In genomic region chr17:44350733-44351226, GRCh38 we compare ENCODE assay signal across 8 cellular contexts. TPM values are rescaled to one million over a fixed set of nuclear protein-coding genes. Genes with fewer than 3 reads are reported as not detected.
A peak's percentile ranks its signal among the peaks of the same experiment; 100 is the strongest.
DNase-seq lines count a peak whose midpoint lies in the region; ATAC-seq lines count a peak whose summit lies in the region.

No MANE protein-coding gene starts in this region.

- no peak overlapping the region for H3K27ac ChIP-seq in naive thymus-derived CD4-positive, alpha-beta T cell (ENCODE audit: low read depth, low read length)

- no peak overlapping the region for H3K4me3 ChIP-seq in naive thymus-derived CD4-positive, alpha-beta T cell (ENCODE audit: low read length)

- intact Hi-C loops in naive thymus-derived CD4-positive, alpha-beta T cell (cut with micrococcal nuclease) = loop anchor here (1.0 kb wide), 2 partner anchors 140 to 406 kb away; no protein-coding TSS in a partner anchor

- no peaks in the 10 kb centered on the region for H3K9me3 ChIP-seq in naive thymus-derived CD4-positive, alpha-beta T cell (ENCODE audit: control insufficient read depth in 2 of 3, low read length in 3 of 3)

- ATAC-seq in naive thymus-derived CD4-positive, alpha-beta T cell = peak; percentile 72

- peaks cover 0 to 13% (median 0%) of the 10 kb centered on the region in 3 experiments for H3K36me3 ChIP-seq in naive thymus-derived CD4-positive, alpha-beta T cell (ENCODE audit: control insufficient read depth in 2 of 3, insufficient read depth in 3 of 3, low read length in 3 of 3)

- POLR2A ChIA-PET in naive thymus-derived CD4-positive, alpha-beta T cell (lab: Charles Lee) = interaction anchor here (1.7 kb wide), 2 partner anchors 134 to 141 kb away, joined by 5 to 6 read pairs; no protein-coding TSS in a partner anchor

- peak overlapping the region in 1 of 10 donors; percentile 17 for H3K4me3 Mint-ChIP-seq in naive thymus-derived CD4-positive, alpha-beta T cell

- no peaks in the 10 kb centered on the region for H3K27me3 ChIP-seq in naive thymus-derived CD4-positive, alpha-beta T cell (ENCODE audit: control insufficient read depth in 2 of 2, insufficient read depth in 2 of 2, low read length in 2 of 2)

- peaks cover 0 to 10% (median 0%) of the 10 kb centered on the region in 5 donors for H3K27me3 Mint-ChIP-seq in naive thymus-derived CD4-positive, alpha-beta T cell

- peaks cover 5 to 18% (median 12%) of the 10 kb centered on the region in 7 donors for H3K4me1 Mint-ChIP-seq in naive thymus-derived CD4-positive, alpha-beta T cell

- peaks cover 0 to 4% (median 0%) of the 10 kb centered on the region in 5 donors for H3K36me3 Mint-ChIP-seq in naive thymus-derived CD4-positive, alpha-beta T cell

- no peak overlapping the region for H3K27ac Mint-ChIP-seq in naive thymus-derived CD4-positive, alpha-beta T cell

- H3K9me3 Mint-ChIP-seq in naive thymus-derived CD4-positive, alpha-beta T cell = no peaks in the 10 kb centered on the region

- peaks cover 4 to 6% of the 10 kb centered on the region in 2 donors for H3K4me1 ChIP-seq in naive thymus-derived CD4-positive, alpha-beta T cell (ENCODE audit: control insufficient read depth in 2 of 2, insufficient read depth in 2 of 2, low read length in 2 of 2)

- CTCF ChIA-PET in naive thymus-derived CD4-positive, alpha-beta T cell (lab: Charles Lee) = interaction anchor here (0.6 to 1.6 kb wide), 8 partner anchors 9 to 181 kb away, joined by 3 to 4 read pairs (median 3); partner anchors contain the start of gene TMUB2

- DNase-seq in activated gamma-delta T cell treated with Interleukin-2 at 50 U/mL for 16 hours (peak; percentile 66), activated gamma-delta T cell (lab: John Stamatoyannopoulos, UW) (no peak), NCI-H748 treated with DMSO at 0.1 percent for 48 hours (lab: John Stamatoyannopoulos, UW) (peak; percentile 27), epidermal melanocyte (ENCODE audit: insufficient read length, low spot score) (peak; percentile 86), NCI-H226 (no peak)
- peak in 2 of 3 experiments; percentile 45 to 56 for DNase-seq in activated CD8-positive, alpha-beta memory T cell treated with anti-CD3 and anti-CD28 coated beads for 48 hours (ENCODE audit: low read depth in 2 of 3, low spot score in 2 of 3)
- DNase-seq in naive thymus-derived CD4-positive, alpha-beta T cell = peak; percentile 49 to 76 (median 70)
- peak; percentile 57 for DNase-seq in stimulated activated naive CD4-positive, alpha-beta T cell treated with Interleukin-2 at 50 U/mL for 16 hours (lab: John Stamatoyannopoulos, UW)

RNA-seq across cellular contexts. Expression of gene GRN, which starts 5.7 kb away (rescaled TPM):
- total RNA-seq in naive thymus-derived CD4-positive, alpha-beta T cell = 100 to 1,000 TPM in 1 of 5 experiments, 10 to 100 TPM in 4; 49.5 to 374 (median 52.2) TPM
- polyA plus RNA-seq in naive thymus-derived CD4-positive, alpha-beta T cell = 10 to 100 TPM; 52.2 to 58.7 TPM

RNA-seq across cellular contexts. Expression of gene FAM171A2, which starts 12.9 kb away (rescaled TPM):
- total RNA-seq in naive thymus-derived CD4-positive, alpha-beta T cell = under 1 TPM; 0.24 to 0.78 (median 0.39) TPM
- polyA plus RNA-seq in naive thymus-derived CD4-positive, alpha-beta T cell = under 1 TPM; 0.11 to 0.16 TPM

RNA-seq across cellular contexts. Expression of gene SLC25A39, which starts 26.2 kb away (rescaled TPM):
- total RNA-seq in naive thymus-derived CD4-positive, alpha-beta T cell = 100 to 1,000 TPM in 3 of 5 experiments, 10 to 100 TPM in 2; 75.4 to 107 (median 101) TPM
- 100 to 1,000 TPM; 122 to 155 TPM for polyA plus RNA-seq in naive thymus-derived CD4-positive, alpha-beta T cell

RNA-seq across cellular contexts. Expression of gene ITGA2B, which starts 38.7 kb away (rescaled TPM):
- total RNA-seq in naive thymus-derived CD4-positive, alpha-beta T cell = 10 to 100 TPM in 1 of 5 experiments, 1 to 10 TPM in 1, under 1 TPM in 3; 0.43 to 19.7 (median 0.67) TPM
- polyA plus RNA-seq in naive thymus-derived CD4-positive, alpha-beta T cell = not detected

RNA-seq across cellular contexts. Expression of gene RUNDC3A, which starts 42.4 kb away (rescaled TPM):
- under 1 TPM in 2 of 5 experiments, not detected in 3; 0.08 to 0.22 TPM for total RNA-seq in naive thymus-derived CD4-positive, alpha-beta T cell
- not detected for polyA plus RNA-seq in naive thymus-derived CD4-positive, alpha-beta T cell

Comparison
In these comparisons a context has a peak if more than half of its experiments do, and no peak if none do; other contexts are left out.
1. DNase-seq: peak in activated gamma-delta T cell treated with Interleukin-2 at 50 U/mL for 16 hours (single experiment), NCI-H748 treated with DMSO at 0.1 percent for 48 hours (single experiment), activated CD8-positive, alpha-beta memory T cell treated with anti-CD3 and anti-CD28 coated beads for 48 hours (2 of 3), epidermal melanocyte (single experiment), naive thymus-derived CD4-positive, alpha-beta T cell (9 of 9) and stimulated activated naive CD4-positive, alpha-beta T cell treated with Interleukin-2 at 50 U/mL for 16 hours (single experiment); none in activated gamma-delta T cell (single experiment) and NCI-H226 (single experiment).